In genomic region chrX:150775569-150776350, GRCh38 we compare ENCODE assay signal across 28 cellular contexts.
"Had no signal": no experiment of that assay in that cellular context is flagged by ENCODE, and none has a peak within 500 bp of the region (broad histone marks: within the 10 kb centered on the region; RNA-seq: fewer than 3 reads in every experiment).

No MANE protein-coding gene starts in this region.

- H3K27me3 ChIP-seq: adrenal gland, brain microvascular endothelial cell, MG63 had no signal

- H3K27ac ChIP-seq: adrenal gland, brain microvascular endothelial cell, PC-9, RWPE1, WERI-Rb-1 had no signal

- DNase-seq: activated CD4-positive, alpha-beta memory T cell treated with anti-CD3 and anti-CD28 coated beads, Interleukin-2, amount 10 ng/mL, durations not matched to agents 7 days and 5 days; activated CD4-positive, alpha-beta T cell treated with anti-CD3 and anti-CD28 coated beads for 1 hour; activated CD4-positive, alpha-beta T cell treated with anti-CD3 and anti-CD28 coated beads for 48 hours; activated CD4-positive, CD25-positive, alpha-beta regulatory T cell; activated gamma-delta T cell treated with Interleukin-2 at 50 U/mL for 16 hours; activated naive CD4-positive, alpha-beta T cell treated with anti-CD3 and anti-CD28 coated beads for 36 hours; activated T-cell treated with anti-CD3 and anti-CD28 coated beads, Interleukin-2, amount 50 U/mL, for 4 hours; adrenal gland; aorta; brain microvascular endothelial cell; Kasumi-1; KG1; MG63; NCI-H1048; NCI-H1105 treated with DMSO at 0.1 percent for 48 hours; NCI-H1436; NCI-H2029; NCI-H345; NCI-H524 treated with DMSO at 0.1 percent for 48 hours; NCI-H748 treated with DMSO at 0.1 percent for 48 hours; NK-92 treated with Interleukin-12 subunit alpha and Interleukin-12 subunit beta, amount 100 ng/mL, for 24 hours; SW 1271; T-helper 1 cell; T-helper 2 cell; T-helper 9 cell; WERI-Rb-1 had no signal

- H3K4me3 ChIP-seq: adrenal gland, MG63, PC-9 had no signal
